29 cellular contexts compared by ENCODE assay signal in genomic region chr2:180322781-180323180, GRCh38.
DNase-seq lines count a peak whose midpoint lies in the region; ATAC-seq, FAIRE-seq and TF ChIP-seq lines count a peak whose summit lies in the region.
"Had no signal": no experiment of that assay in that cellular context is flagged by ENCODE, and none has a peak within 500 bp of the region (broad histone marks: within the 10 kb centered on the region; RNA-seq: fewer than 3 reads in every experiment).

No MANE protein-coding gene starts in this region.

- H3K4me1 ChIP-seq in keratinocyte (ENCODE audit: control insufficient read depth, extremely low read depth, insufficient read depth, low read length), result peaks cover 11% of the 10 kb centered on the region
- H3K4me1 ChIP-seq: Caco-2, suprapubic skin had no signal

- no peak overlapping the region for H3K4me3 Mint-ChIP-seq in activated CD4-positive, alpha-beta T cell treated with anti-CD3 and anti-CD28 coated beads for 36 hours
- H3K4me3 Mint-ChIP-seq: naive B cell; stimulated activated effector memory CD8-positive, alpha-beta T cell treated with anti-CD3 and anti-CD28 coated beads, Interleukin-12 subunit alpha, Interleukin-12 subunit beta, amount 100 ng/mL, for 72 hours had no signal

- no peak for ATAC-seq in GM21717 (IDR thresholded peaks at IDR 0.05; ENCODE audit: unreplicated experiment)
- ATAC-seq in activated CD4-positive, alpha-beta T cell treated with anti-CD3 and anti-CD28 coated beads for 36 hours, result no peak
- no peak for ATAC-seq in GM19467 (IDR thresholded peaks at IDR 0.05; ENCODE audit: unreplicated experiment)
- ATAC-seq in GM18867 (IDR thresholded peaks at IDR 0.05; ENCODE audit: unreplicated experiment), result no peak
- ATAC-seq: GM12878; HCT116; K562; Panc1; stimulated activated effector memory CD8-positive, alpha-beta T cell treated with anti-CD3 and anti-CD28 coated beads, Interleukin-12 subunit alpha, Interleukin-12 subunit beta, amount 100 ng/mL, for 72 hours had no signal

- H3K36me3 Mint-ChIP-seq in activated CD4-positive, alpha-beta T cell treated with anti-CD3 and anti-CD28 coated beads for 36 hours (ENCODE audit: low read depth), result no peaks in the 10 kb centered on the region
- H3K36me3 Mint-ChIP-seq: naive B cell; stimulated activated effector memory CD8-positive, alpha-beta T cell treated with anti-CD3 and anti-CD28 coated beads, Interleukin-12 subunit alpha, Interleukin-12 subunit beta, amount 100 ng/mL, for 72 hours had no signal

- intact Hi-C loops in activated CD4-positive, alpha-beta T cell treated with anti-CD3 and anti-CD28 coated beads for 36 hours (cut with DNase I, micrococcal nuclease), result no loop called here

- TF ChIP-seq CTCF in choroid plexus epithelial cell (conservative IDR thresholded peaks at IDR 0.05; ENCODE audit: low read depth, low read length), result no peak
- TF ChIP-seq CTCF in keratinocyte (optimal IDR thresholded peaks at IDR 0.05 in 1 of 3, IDR thresholded peaks at IDR 0.05 in 1 of 3, conservative IDR thresholded peaks at IDR 0.05 in 1 of 3; ENCODE audit: extremely low read depth in 1 of 3, insufficient read depth in 2 of 3, low read length in 3 of 3), result no peak

- H3K27me3 ChIP-seq in keratinocyte (ENCODE audit: control insufficient read depth, extremely low read depth, insufficient read depth, low read length), result no peaks in the 10 kb centered on the region
- H3K27me3 ChIP-seq: BLaER1 treated with 17β-estradiol and CSF1 and Interleukin-3, amounts not matched to agents 10 nM and 100 nM; suprapubic skin had no signal

- H3K27ac ChIP-seq in keratinocyte (ENCODE audit: control insufficient read depth, insufficient read depth, low read length), result no peak overlapping the region
- H3K27ac ChIP-seq: BLaER1 treated with 17β-estradiol and CSF1 and Interleukin-3, amounts not matched to agents 10 nM and 100 nM; skin epidermis; suprapubic skin had no signal

- no peaks in the 10 kb centered on the region for H3K27me3 Mint-ChIP-seq in activated CD4-positive, alpha-beta T cell treated with anti-CD3 and anti-CD28 coated beads for 36 hours
- H3K27me3 Mint-ChIP-seq: naive B cell had no signal

- CTCF ChIA-PET in activated CD4-positive, alpha-beta T cell treated with anti-CD3 and anti-CD28 coated beads for 36 hours (lab: Charles Lee), result no interaction called here

- H3K4me3 ChIP-seq in choroid plexus epithelial cell (ENCODE audit: low read depth, low read length) (no peak overlapping the region), keratinocyte (ENCODE audit: control insufficient read depth in 2 of 3, extremely low read depth in 1 of 3, insufficient read depth in 2 of 3, low read depth in 1 of 3, low read length in 3 of 3) (no peak overlapping the region)
- H3K4me3 ChIP-seq: BLaER1 treated with 17β-estradiol and CSF1 and Interleukin-3, amounts not matched to agents 10 nM and 100 nM; GM12878; K562; skin epidermis; suprapubic skin had no signal

- no peaks in the 10 kb centered on the region for H3K79me2 ChIP-seq in keratinocyte (ENCODE audit: control insufficient read depth, insufficient read depth, low read length)

- POLR2A ChIA-PET in activated CD4-positive, alpha-beta T cell treated with anti-CD3 and anti-CD28 coated beads for 36 hours (lab: Charles Lee), result no interaction called here

- H4K20me1 ChIP-seq in keratinocyte (ENCODE audit: control insufficient read depth, extremely low read depth, insufficient read depth, low read length), result no peaks in the 10 kb centered on the region
- H4K20me1 ChIP-seq: BLaER1 treated with 17β-estradiol and CSF1 and Interleukin-3, amounts not matched to agents 10 nM and 100 nM had no signal

- H3K27ac Mint-ChIP-seq in activated CD4-positive, alpha-beta T cell treated with anti-CD3 and anti-CD28 coated beads for 36 hours, result no peak overlapping the region
- H3K27ac Mint-ChIP-seq: naive B cell; stimulated activated effector memory CD8-positive, alpha-beta T cell treated with anti-CD3 and anti-CD28 coated beads, Interleukin-12 subunit alpha, Interleukin-12 subunit beta, amount 100 ng/mL, for 72 hours had no signal

- no peaks in the 10 kb centered on the region for H3K9me3 ChIP-seq in keratinocyte (ENCODE audit: control insufficient read depth, low read depth, low read length)
- H3K9me3 ChIP-seq: Caco-2, suprapubic skin had no signal

- H3K36me3 ChIP-seq in keratinocyte (ENCODE audit: control insufficient read depth in 2 of 2, extremely low read depth in 1 of 2, insufficient read depth in 2 of 2, low read length in 2 of 2), result no peaks in the 10 kb centered on the region
- H3K36me3 ChIP-seq: BLaER1 treated with 17β-estradiol and CSF1 and Interleukin-3, amounts not matched to agents 10 nM and 100 nM; suprapubic skin had no signal

- H3K4me1 Mint-ChIP-seq in activated CD4-positive, alpha-beta T cell treated with anti-CD3 and anti-CD28 coated beads for 36 hours, result no peaks in the 10 kb centered on the region
- H3K4me1 Mint-ChIP-seq: stimulated activated effector memory CD8-positive, alpha-beta T cell treated with anti-CD3 and anti-CD28 coated beads, Interleukin-12 subunit alpha, Interleukin-12 subunit beta, amount 100 ng/mL, for 72 hours had no signal

- H3K4me2 ChIP-seq in keratinocyte (ENCODE audit: control insufficient read depth, extremely low read depth, insufficient read depth, low read depth, low read length), result no peak overlapping the region
- H3K4me2 ChIP-seq: BLaER1 treated with 17β-estradiol and CSF1 and Interleukin-3, amounts not matched to agents 10 nM and 100 nM had no signal

- dilution Hi-C loops in keratinocyte (cut with MboI; ENCODE audit: extremely low pct_ligation_motif_present, low sequenced_read_pairs), result no loop called here

- no peak overlapping the region for H3K9ac ChIP-seq in keratinocyte (ENCODE audit: control insufficient read depth, extremely low read depth, insufficient read depth, low read length)
- H3K9ac ChIP-seq: BLaER1 treated with 17β-estradiol and CSF1 and Interleukin-3, amounts not matched to agents 10 nM and 100 nM had no signal

- DNase-seq in ELR (ENCODE audit: low read depth) (peak; percentile 81), NCI-H226 (peak; percentile 18), choroid plexus epithelial cell (ENCODE audit: low read depth) (peak; percentile 53), keratinocyte (ENCODE audit: low read depth, low spot score) (no peak)
- DNase-seq in activated CD4-positive, alpha-beta T cell treated with anti-CD3 and anti-CD28 coated beads for 36 hours, result no peak
- DNase-seq: ACHN; activated CD4-positive, alpha-beta T cell treated with anti-CD3 and anti-CD28 coated beads for 1 hour; activated CD8-positive, alpha-beta memory T cell treated with anti-CD3 and anti-CD28 coated beads for 24 hours; activated T-cell treated with anti-CD3 and anti-CD28 coated beads, Interleukin-2, amount 50 U/mL, for 1 hour; Caco-2; dermis blood vessel endothelial cell; DMS79; foreskin melanocyte; mesendoderm; naive B cell; NCI-H1694; NCI-H524 treated with DMSO at 0.1 percent for 48 hours; T-helper 1 cell had no signal

- no peak overlapping the region for H2AFZ ChIP-seq in keratinocyte (ENCODE audit: control insufficient read depth, low read length)

- FAIRE-seq in keratinocyte (lab: Jason Lieb, UNC), result peak; percentile 41
- FAIRE-seq: GM12878, K562 had no signal

- H3K9me3 Mint-ChIP-seq in activated CD4-positive, alpha-beta T cell treated with anti-CD3 and anti-CD28 coated beads for 36 hours (ENCODE audit: low read depth), result no peaks in the 10 kb centered on the region

- no peaks in the 10 kb centered on the region for H3K9me1 ChIP-seq in keratinocyte (ENCODE audit: control insufficient read depth, extremely low read depth, insufficient read depth, low read length)

Comparison
In these comparisons a context has a peak if more than half of its experiments do, and no peak if none do; other contexts are left out.
1. DNase-seq: peak in ELR (single experiment), NCI-H226 (single experiment) and choroid plexus epithelial cell (single experiment); none in keratinocyte (single experiment) and activated CD4-positive, alpha-beta T cell treated with anti-CD3 and anti-CD28 coated beads for 36 hours (single experiment).